18 cellular contexts compared by ENCODE assay signal in genomic region chr3:149667576-149667975, GRCh38. TPM values are rescaled to one million over a fixed set of nuclear protein-coding genes. Genes with fewer than 3 reads are reported as not detected.
A peak's percentile ranks its signal among the peaks of the same experiment; 100 is the strongest.
DNase-seq lines count a peak whose midpoint lies in the region; ATAC-seq and TF ChIP-seq lines count a peak whose summit lies in the region.
"Had no signal": no experiment of that assay in that cellular context is flagged by ENCODE, and none has a peak within 500 bp of the region (broad histone marks: within the 10 kb centered on the region; RNA-seq: fewer than 3 reads in every experiment).

No MANE protein-coding gene starts in this region.

- intact Hi-C loops in head of caudate nucleus (cut with DNase I) (no loop called here), mucosa of descending colon (cut with DNase I, micrococcal nuclease) (no loop called here)

- H2AFZ ChIP-seq in GM23248, result no peak overlapping the region

- WGBS in GM23248 (ENCODE audit: low coverage in 1 of 2, low lambda C conversion rate in 2 of 2, missing lambda C conversion rate in 2 of 2), 2 experiments, result 41 to 50% methylated on average over 2 of the region's 2 CpGs

- no peak for TF ChIP-seq CTCF in AG10803 (conservative IDR thresholded peaks at IDR 0.05; ENCODE audit: low read length)
- no peak for TF ChIP-seq CTCF in mucosa of descending colon (IDR thresholded peaks at IDR 0.05)

- H4K20me1 ChIP-seq in GM23248 (ENCODE audit: insufficient read depth), result no peaks in the 10 kb centered on the region
- H4K20me1 ChIP-seq: BLaER1 had no signal

- no peak overlapping the region for H3K9ac ChIP-seq in GM23248
- H3K9ac ChIP-seq: BLaER1 had no signal

- H3K4me1 ChIP-seq in GM23248 (ENCODE audit: insufficient read depth), result 0 out of 2 replicates have a peak, but pooled peaks cover 4% of the 10 kb centered on the region
- H3K4me1 ChIP-seq in mucosa of descending colon (ENCODE audit: low read depth), result no peaks in the 10 kb centered on the region
- H3K4me1 ChIP-seq: BLaER1 had no signal

- H3K4me3 ChIP-seq in AG10803 (ENCODE audit: low read length) (no peak overlapping the region), GM23248 (no peak overlapping the region), mucosa of descending colon (no peak overlapping the region)
- H3K4me3 ChIP-seq: BLaER1, HAP-1 had no signal

- H3K79me2 ChIP-seq in GM23248 (ENCODE audit: insufficient read depth), result no peaks in the 10 kb centered on the region

- DNase-seq in AG10803 (ENCODE audit: low read depth) (peak; percentile 30), GM23248 (peak; percentile 60), inferior parietal cortex (ENCODE audit: extremely low spot score) (peak; percentile 53), head of caudate nucleus (no peak), mucosa of descending colon (no peak)
- DNase-seq: 8988T; AML-193; CD4-positive, alpha-beta memory T cell; DMS153; DMS79; GDM1; KBM-7 had no signal

- no peak overlapping the region for H3K27ac ChIP-seq in GM23248
- H3K27ac ChIP-seq: BLaER1 had no signal

- H3K9me2 ChIP-seq in GM23248 (ENCODE audit: insufficient read depth), result no peaks in the 10 kb centered on the region

- in situ Hi-C loops in GM23248 (cut with MboI), result no loop called here

- H3K4me2 ChIP-seq in GM23248 (ENCODE audit: unreplicated experiment), result no peak overlapping the region
- H3K4me2 ChIP-seq: BLaER1 had no signal

- peaks cover 2% of the 10 kb centered on the region; the same call in 1 of the 2 replicates for H3F3A ChIP-seq in GM23248 (ENCODE audit: insufficient read depth)

- no peaks in the 10 kb centered on the region for H3K36me3 ChIP-seq in GM23248 (ENCODE audit: low read depth)
- no peaks in the 10 kb centered on the region for H3K36me3 ChIP-seq in mucosa of descending colon (ENCODE audit: low read depth)
- H3K36me3 ChIP-seq: BLaER1, HAP-1 had no signal

- ATAC-seq in HG02884 (IDR thresholded peaks at IDR 0.05; ENCODE audit: unreplicated experiment) (no peak), GM19328 (IDR thresholded peaks at IDR 0.05; ENCODE audit: unreplicated experiment) (no peak), mucosa of descending colon (no peak)
- ATAC-seq: HepG2 had no signal

- no peaks in the 10 kb centered on the region for H3K9me3 ChIP-seq in GM23248 (ENCODE audit: low read depth)
- no peaks in the 10 kb centered on the region for H3K9me3 ChIP-seq in mucosa of descending colon
- H3K9me3 ChIP-seq: BLaER1, HAP-1 had no signal

- H3K27me3 ChIP-seq in GM23248 (replicated peaks; ENCODE audit: insufficient read depth), result no peaks in the 10 kb centered on the region
- H3K27me3 ChIP-seq: BLaER1 had no signal

RNA-seq across cellular contexts. Expression of gene WWTR1, which starts 9.8 kb away (rescaled TPM):
- total RNA-seq in GM23248 (2014; rRNA removed; shearing (Covaris generic)), result 53.3 and 57.4 TPM in 2 replicates
- 75.7 and 78.2 TPM in 2 replicates for polyA plus RNA-seq in GM23248 (2016; fragmentation: Nextera tagmentation; extraction: Ambion mirVana)
- total RNA-seq in mucosa of descending colon, result 100 to 1,000 TPM in 1 of 3 donors, 10 to 100 TPM in 2; 11.6 to 217 (median 20.7) TPM
- polyA plus RNA-seq: CD14-positive monocyte had no signal

Comparison
In these comparisons a context has a peak if more than half of its experiments do, and no peak if none do; other contexts are left out.
1. DNase-seq: peak in AG10803 (single experiment), GM23248 (single experiment) and inferior parietal cortex (single experiment); none in head of caudate nucleus (0 of 42) and mucosa of descending colon (0 of 3).